In genomic region chr2:204737296-204737695, GRCh38 we compare ENCODE assay signal across 35 cellular contexts.
"Had no signal": no experiment of that assay in that cellular context is flagged by ENCODE, and none has a peak within 500 bp of the region (broad histone marks: within the 10 kb centered on the region; RNA-seq: fewer than 3 reads in every experiment).

No MANE protein-coding gene starts in this region.

- H3K36me3 ChIP-seq: MG63 had no signal

- H3K27me3 ChIP-seq: MG63 had no signal

- H3K4me3 ChIP-seq: MG63 had no signal

- DNase-seq: Karpas-422, Kasumi-1, MG63, MM.1S, MV-4-11, NCI-H1048, NCI-H1092, NCI-H1092 treated with DMSO at 0.1 percent for 48 hours, NCI-H1105, NCI-H1105 treated with DMSO at 0.1 percent for 48 hours, NCI-H1417, NCI-H1417 treated with DMSO at 0.1 percent for 48 hours, NCI-H1436, NCI-H1436 treated with DMSO at 0.1 percent for 48 hours, NCI-H146, NCI-H1694, NCI-H1694 treated with DMSO at 0.1 percent for 48 hours, NCI-H187, NCI-H187 treated with DMSO at 0.1 percent for 48 hours, NCI-H1930, NCI-H2029, NCI-H2029 treated with DMSO at 0.1 percent for 48 hours, NCI-H2081, NCI-H2081 treated with DMSO at 0.1 percent for 48 hours, NCI-H2107, NCI-H2171, NCI-H2171 treated with DMSO at 0.1 percent for 48 hours, NCI-H2227 treated with DMSO at 0.1 percent for 48 hours, NCI-H226, NCI-H345, NCI-H446, NCI-H446 treated with DMSO at 0.1 percent for 48 hours, NCI-H510A, NCI-H510A treated with DMSO at 0.1 percent for 48 hours, NCI-H524 had no signal
